In genomic region chr1:181656491-181656890, GRCh38 we compare ENCODE assay signal across 18 cellular contexts.
"Had no signal": no experiment of that assay in that cellular context is flagged by ENCODE, and none has a peak within 500 bp of the region (broad histone marks: within the 10 kb centered on the region; RNA-seq: fewer than 3 reads in every experiment).

No MANE protein-coding gene starts in this region.

- H3K4me3 ChIP-seq: gastrocnemius medialis, lung, right atrium auricular region, sigmoid colon, skin epidermis had no signal

- H3K27ac ChIP-seq: gastrocnemius medialis, right atrium auricular region, sigmoid colon, skin epidermis had no signal

- H3K9me3 ChIP-seq: gastrocnemius medialis had no signal

- H3K4me1 ChIP-seq: right atrium auricular region, sigmoid colon had no signal

- H3K36me3 ChIP-seq: gastrocnemius medialis, right atrium auricular region, sigmoid colon had no signal

- H3K27me3 ChIP-seq: gastrocnemius medialis, right atrium auricular region, sigmoid colon had no signal

- DNase-seq: central memory CD4-positive, alpha-beta T cell; cortex of kidney; effector memory CD8-positive, alpha-beta T cell; erythroblast; gastrocnemius medialis; kidney; left colon; left ventricle myocardium superior; mesendoderm; naive thymus-derived CD8-positive, alpha-beta T cell; posterior cingulate gyrus; sigmoid colon; stimulated activated CD4-positive, alpha-beta T cell treated with anti-CD3 and anti-CD28 coated beads, Interleukin-2, amount 100 ng/mL, for 24 hours; stimulated activated CD4-positive, alpha-beta T cell treated with anti-CD3 and anti-CD28 coated beads, Interleukin-4, amount 100 ng/mL, for 4 hours; stimulated activated naive B cell treated with anti-CD40 and anti-IgM and Interleukin-4, amounts not matched to agents 10 μg/mL and 1 μg/mL and 100 μg/mL, for 72 hours had no signal
